8 cellular contexts compared by ENCODE assay signal in the genomic region with DNA sequence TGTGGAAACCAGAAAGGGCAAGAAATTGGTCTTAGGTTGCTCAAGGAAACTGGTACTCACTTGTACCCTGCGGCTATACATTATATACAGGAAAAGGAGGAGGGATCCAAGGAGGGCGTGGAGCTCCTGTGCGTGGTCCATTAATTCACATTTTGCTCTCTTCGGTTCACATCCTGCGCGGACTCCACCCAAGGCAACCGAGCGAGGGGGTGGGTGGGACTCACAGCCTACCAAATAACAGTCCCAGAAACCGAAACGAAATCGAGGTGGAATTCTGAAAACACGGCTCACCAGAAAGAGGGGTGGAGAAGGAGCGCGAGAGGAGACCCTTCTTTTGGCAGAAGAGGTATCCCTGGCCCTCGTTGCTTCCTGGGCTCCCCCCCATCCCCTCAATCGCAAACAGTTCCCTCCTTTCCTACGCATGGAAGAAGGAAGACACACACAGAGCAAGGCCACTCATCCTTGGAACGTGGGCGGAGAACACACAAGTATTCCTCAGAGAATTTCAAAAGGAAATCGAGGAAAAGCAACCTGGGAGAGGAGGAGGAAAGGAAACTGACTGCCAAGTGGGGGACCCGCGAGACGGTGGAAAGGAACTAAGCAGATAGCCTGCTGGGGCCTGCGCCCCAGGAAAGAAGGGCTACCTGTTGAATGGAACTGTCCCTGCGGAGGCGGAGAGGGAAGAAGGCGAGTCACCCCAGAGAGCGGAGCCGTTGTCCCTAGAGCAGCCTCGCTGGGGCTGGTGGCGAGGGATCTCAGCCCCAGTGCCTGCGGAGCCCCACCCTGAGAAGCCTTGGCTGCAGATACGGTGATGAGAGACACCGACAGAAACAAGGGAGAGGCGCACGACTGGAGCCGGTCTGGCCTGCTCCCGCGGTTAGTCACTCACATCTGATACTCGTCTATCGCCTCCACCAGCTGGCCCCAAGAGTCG. TPM values are rescaled to one million over a fixed set of nuclear protein-coding genes. Genes with fewer than 3 reads are reported as not detected.
DNase-seq lines count a peak whose midpoint lies in the region; ATAC-seq and TF ChIP-seq lines count a peak whose summit lies in the region.

No MANE protein-coding gene starts in this region.

- peaks cover 39% of the 10 kb centered on the region for H3K4me1 Mint-ChIP-seq in activated CD4-positive, alpha-beta T cell treated with anti-CD3 and anti-CD28 coated beads, Interleukin-2, amount 10 ng/mL, durations not matched to agents 24 days and 14 days

- H3K9me3 ChIP-seq in colonic mucosa: no peaks in the 10 kb centered on the region
- no peaks in the 10 kb centered on the region for H3K9me3 ChIP-seq in left lung

- intact Hi-C loops in activated CD4-positive, alpha-beta T cell treated with anti-CD3 and anti-CD28 coated beads, Interleukin-2, amount 10 ng/mL, durations not matched to agents 24 days and 14 days (cut with micrococcal nuclease): loop anchor here (1.0 to 10.0 kb wide), 8 partner anchors 59 to 1136 kb away; a partner anchor contains a TSS
- intact Hi-C loops in colonic mucosa (cut with DNase I) (loop anchor here (5.0 kb wide), 1 partner anchor 59 kb away; no protein-coding TSS in a partner anchor), left lung (cut with DNase I) (no loop called here)

- ATAC-seq in GM18873 (IDR thresholded peaks at IDR 0.05; ENCODE audit: low FRiP score, unreplicated experiment) (peak; percentile 29), HG03135 (IDR thresholded peaks at IDR 0.05; ENCODE audit: unreplicated experiment) (peak; percentile 35), left lung (peak; percentile 38)

- DNase-seq in AG09319 (ENCODE audit: extremely low read depth, low read depth) (peak; percentile 24), NCI-H510A (lab: John Stamatoyannopoulos, UW) (peak; percentile 9), colonic mucosa (peak; percentile 72), left lung (peak; percentile 62 to 81)
- DNase-seq in activated CD4-positive, alpha-beta T cell treated with anti-CD3 and anti-CD28 coated beads, Interleukin-2, amount 10 ng/mL, durations not matched to agents 24 days and 14 days: peak; percentile 92
- peak; percentile 44 to 65 for DNase-seq in stimulated activated CD4-positive, alpha-beta T cell treated with anti-CD3 and anti-CD28 coated beads, Interleukin-4, amount 100 ng/mL, for 4 hours

- H3K9ac ChIP-seq in colonic mucosa (ENCODE audit: low read depth in 2 of 2, low read length in 2 of 2): peak overlapping the region; percentile 72 to 97

- no peaks in the 10 kb centered on the region for H3K9me3 Mint-ChIP-seq in activated CD4-positive, alpha-beta T cell treated with anti-CD3 and anti-CD28 coated beads, Interleukin-2, amount 10 ng/mL, durations not matched to agents 24 days and 14 days

- TF ChIP-seq CTCF in AG09319 (IDR thresholded peaks at IDR 0.05; ENCODE audit: low read depth, low read length): no peak
- TF ChIP-seq CTCF in colonic mucosa (IDR thresholded peaks at IDR 0.05): no peak
- no peak for TF ChIP-seq CTCF in left lung (IDR thresholded peaks at IDR 0.05)

- no peaks in the 10 kb centered on the region for H3K27me3 ChIP-seq in colonic mucosa
- H3K27me3 ChIP-seq in left lung: no peaks in the 10 kb centered on the region

- peaks cover 32% of the 10 kb centered on the region for H3K36me3 Mint-ChIP-seq in activated CD4-positive, alpha-beta T cell treated with anti-CD3 and anti-CD28 coated beads, Interleukin-2, amount 10 ng/mL, durations not matched to agents 24 days and 14 days (ENCODE audit: low read depth)

- H3K27ac Mint-ChIP-seq in activated CD4-positive, alpha-beta T cell treated with anti-CD3 and anti-CD28 coated beads, Interleukin-2, amount 10 ng/mL, durations not matched to agents 24 days and 14 days: peak overlapping the region; percentile 94

- peak overlapping the region; percentile 99 for H3K4me3 Mint-ChIP-seq in activated CD4-positive, alpha-beta T cell treated with anti-CD3 and anti-CD28 coated beads, Interleukin-2, amount 10 ng/mL, durations not matched to agents 24 days and 14 days

- H3K36me3 ChIP-seq in colonic mucosa: no peaks in the 10 kb centered on the region
- peaks cover 0 to 16% of the 10 kb centered on the region in 2 donors for H3K36me3 ChIP-seq in left lung

- peak overlapping the region; percentile 63 for H3K4me3 ChIP-seq in colonic mucosa
- H3K4me3 ChIP-seq in left lung: peak overlapping the region; percentile 69 to 73

- H3K4me1 ChIP-seq in colonic mucosa (no peaks in the 10 kb centered on the region), left lung (peaks cover 24 to 56% of the 10 kb centered on the region in 2 donors)

- H3K27ac ChIP-seq in colonic mucosa (peak overlapping the region; percentile 98), left lung (peak overlapping the region; percentile 99)

- no peaks in the 10 kb centered on the region for H3K27me3 Mint-ChIP-seq in activated CD4-positive, alpha-beta T cell treated with anti-CD3 and anti-CD28 coated beads, Interleukin-2, amount 10 ng/mL, durations not matched to agents 24 days and 14 days

RNA-seq across cellular contexts. Expression of a gene that starts 0.7 kb away (rescaled TPM):
- 38.1 and 40.5 TPM in 2 replicates for total RNA-seq in activated CD4-positive, alpha-beta T cell treated with anti-CD3 and anti-CD28 coated beads, Interleukin-2, amount 10 ng/mL, durations not matched to agents 24 days and 14 days
- total RNA-seq in colonic mucosa (10 to 100 TPM; 36.0 to 44.1 TPM), left lung (10 to 100 TPM; 91.6 to 94.5 TPM)

RNA-seq across cellular contexts. Expression of a gene that starts 0.8 kb away (rescaled TPM):
- total RNA-seq in activated CD4-positive, alpha-beta T cell treated with anti-CD3 and anti-CD28 coated beads, Interleukin-2, amount 10 ng/mL, durations not matched to agents 24 days and 14 days: 35.4 and 36.4 TPM in 2 replicates
- 10 to 100 TPM; 56.8 to 79.8 TPM for total RNA-seq in colonic mucosa
- total RNA-seq in left lung: 10 to 100 TPM; 47.2 to 52.6 TPM

RNA-seq across cellular contexts. Expression of a gene that starts 25.4 kb away (rescaled TPM):
- 0.47 TPM in 1 of 2 replicates, not detected in the other for total RNA-seq in activated CD4-positive, alpha-beta T cell treated with anti-CD3 and anti-CD28 coated beads, Interleukin-2, amount 10 ng/mL, durations not matched to agents 24 days and 14 days
- total RNA-seq in colonic mucosa (10 to 100 TPM in 1 of 2 donors, 1 to 10 TPM in 1; 8.5 to 19.5 TPM), left lung (not detected)

Comparison
In these comparisons a context has a peak if more than half of its experiments do, and no peak if none do; other contexts are left out.
1. Peak in every context shown above with its lines: DNase-seq, ATAC-seq, H3K4me3 ChIP-seq and H3K27ac ChIP-seq.
2. DNase-seq: peak in every context shown above with its lines; median percentile 92 in activated CD4-positive, alpha-beta T cell treated with anti-CD3 and anti-CD28 coated beads, Interleukin-2, amount 10 ng/mL, durations not matched to agents 24 days and 14 days; 72 in colonic mucosa; 72 in left lung; 54 in stimulated activated CD4-positive, alpha-beta T cell treated with anti-CD3 and anti-CD28 coated beads, Interleukin-4, amount 100 ng/mL, for 4 hours; 24 in AG09319; 9 in NCI-H510A.
3. intact Hi-C loops: an anchor here in activated CD4-positive, alpha-beta T cell treated with anti-CD3 and anti-CD28 coated beads, Interleukin-2, amount 10 ng/mL, durations not matched to agents 24 days and 14 days (1.0 to 10.0 kb wide) and colonic mucosa (5.0 kb wide); none called in left lung.